ENCODE assay signal across 16 cellular contexts in the genomic region with DNA sequence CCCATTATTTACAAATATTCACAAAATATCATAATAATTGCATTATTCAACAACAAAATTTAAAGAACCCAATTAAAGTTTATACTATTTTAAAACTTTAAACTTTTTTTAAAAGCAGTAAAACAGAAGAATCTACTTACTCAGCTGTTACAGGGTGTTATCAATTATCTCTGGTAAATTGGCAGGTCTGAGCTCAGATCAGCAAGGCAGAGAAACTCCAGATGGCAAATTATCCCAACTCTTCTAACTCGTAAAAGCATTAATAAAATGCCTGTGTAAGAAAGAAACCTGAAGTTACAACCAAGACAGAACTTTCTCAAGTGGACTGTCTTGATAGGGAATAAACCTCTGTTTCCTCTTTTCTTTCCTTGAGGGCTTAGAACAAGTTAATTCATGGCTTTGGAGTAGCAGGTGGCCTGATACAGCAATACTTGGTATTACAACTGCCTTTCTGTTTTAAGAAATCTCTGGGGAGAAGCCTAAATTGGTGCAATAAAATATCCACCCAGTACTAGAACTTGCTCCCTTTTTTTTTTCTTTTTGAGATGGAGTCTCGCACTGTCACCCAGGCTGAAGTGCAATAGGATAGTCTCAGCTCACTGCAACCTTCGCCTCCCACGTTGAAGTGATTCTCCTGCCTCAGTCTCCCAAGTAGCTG.
DNase-seq lines count a peak whose midpoint lies in the region; ATAC-seq and TF ChIP-seq lines count a peak whose summit lies in the region.
"Had no signal": no experiment of that assay in that cellular context is flagged by ENCODE, and none has a peak within 500 bp of the region (broad histone marks: within the 10 kb centered on the region; RNA-seq: fewer than 3 reads in every experiment).

No MANE protein-coding gene starts in this region.

- no peak for TF ChIP-seq CTCF in thyroid gland (IDR thresholded peaks at IDR 0.05)
- TF ChIP-seq CTCF in colonic mucosa (IDR thresholded peaks at IDR 0.05): no peak

- 89 to 92% methylated on average over 4 of the region's 4 CpGs for WGBS in thyroid gland, 2 donors

- POLR2A ChIA-PET in activated CD4-positive, alpha-beta memory T cell treated with anti-CD3 and anti-CD28 coated beads for 36 hours (lab: Charles Lee): no interaction called here

- no peak for TF ChIP-seq POLR2A in thyroid gland (IDR thresholded peaks at IDR 0.05)

- H3K36me3 ChIP-seq in thyroid gland (no peaks in the 10 kb centered on the region), colonic mucosa (no peaks in the 10 kb centered on the region)

- no peak for ATAC-seq in T-helper 17 cell
- ATAC-seq in GM18873 (IDR thresholded peaks at IDR 0.05; ENCODE audit: low FRiP score, unreplicated experiment): no peak
- ATAC-seq: activated CD4-positive, CD25-positive, alpha-beta regulatory T cell treated with anti-CD3 and anti-CD28 coated beads, Interleukin-2, amount 50 U/mL, for 24 hours; Right ventricle myocardium inferior had no signal

- H3K4me3 ChIP-seq in thyroid gland (replicated peaks in 1 of 3) (no peak overlapping the region), colonic mucosa (no peak overlapping the region)

- H3K4me1 ChIP-seq in thyroid gland: peaks cover 80 to 88% of the 10 kb centered on the region in 2 donors
- H3K4me1 ChIP-seq in colonic mucosa: peaks cover 10% of the 10 kb centered on the region

- intact Hi-C loops in thyroid gland (cut with DNase I): no loop called here
- intact Hi-C loops in colonic mucosa (cut with DNase I): no loop called here
- intact Hi-C loops in activated CD4-positive, alpha-beta memory T cell treated with anti-CD3 and anti-CD28 coated beads for 36 hours (cut with micrococcal nuclease): no loop called here

- no peak for DNase-seq in activated naive CD4-positive, alpha-beta T cell treated with Interleukin-2 at 50 U/mL for 16 hours
- DNase-seq in GF-D8 (lab: John Stamatoyannopoulos, UW) (peak; percentile 90), T-helper 17 cell (no peak), thyroid gland (no peak), colonic mucosa (no peak)
- DNase-seq in activated CD4-positive, alpha-beta memory T cell treated with anti-CD3 and anti-CD28 coated beads for 36 hours: no peak
- DNase-seq: activated effector memory CD4-positive, alpha-beta T cell treated with anti-CD3 and anti-CD28 coated beads, Interleukin-2, amount 50 U/mL, for 16 hours; IMR-90; kidney glomerular epithelial cell; NCI-H1092 treated with DMSO at 0.1 percent for 48 hours; NCI-H345; stimulated activated CD4-positive, alpha-beta T cell treated with anti-CD3 and anti-CD28 coated beads, Interleukin-2, amount 100 ng/mL, for 48 hours had no signal

- H3K27me3 ChIP-seq in thyroid gland: no peaks in the 10 kb centered on the region
- no peaks in the 10 kb centered on the region for H3K27me3 ChIP-seq in colonic mucosa

- no peaks in the 10 kb centered on the region for H3K27me3 Mint-ChIP-seq in activated naive CD4-positive, alpha-beta T cell treated with anti-CD3 and anti-CD28 coated beads, Interleukin-2, amount 50 U/mL, for 24 hours
- no peaks in the 10 kb centered on the region for H3K27me3 Mint-ChIP-seq in T-helper 17 cell
- H3K27me3 Mint-ChIP-seq in activated CD4-positive, alpha-beta memory T cell treated with anti-CD3 and anti-CD28 coated beads for 36 hours: no peaks in the 10 kb centered on the region

- H3K4me3 Mint-ChIP-seq in activated naive CD4-positive, alpha-beta T cell treated with anti-CD3 and anti-CD28 coated beads, Interleukin-2, amount 50 U/mL, for 24 hours: peak overlapping the region; percentile 37
- peak overlapping the region; percentile 69 for H3K4me3 Mint-ChIP-seq in T-helper 17 cell
- no peak overlapping the region for H3K4me3 Mint-ChIP-seq in activated CD4-positive, alpha-beta memory T cell treated with anti-CD3 and anti-CD28 coated beads for 36 hours

- H3K27ac Mint-ChIP-seq in activated naive CD4-positive, alpha-beta T cell treated with anti-CD3 and anti-CD28 coated beads, Interleukin-2, amount 50 U/mL, for 24 hours: peak overlapping the region; percentile 78
- H3K27ac Mint-ChIP-seq in T-helper 17 cell: peak overlapping the region; percentile 98
- H3K27ac Mint-ChIP-seq in activated CD4-positive, alpha-beta memory T cell treated with anti-CD3 and anti-CD28 coated beads for 36 hours: no peak overlapping the region

- peak overlapping the region in 1 of 2 donors; percentile 58 for H3K9ac ChIP-seq in colonic mucosa (ENCODE audit: low read depth in 2 of 2, low read length in 2 of 2)

- no peaks in the 10 kb centered on the region for H3K9me3 ChIP-seq in T-helper 17 cell (ENCODE audit: control insufficient read depth, low read length, poor library complexity, severe bottlenecking)
- no peaks in the 10 kb centered on the region for H3K9me3 ChIP-seq in thyroid gland
- H3K9me3 ChIP-seq in colonic mucosa: no peaks in the 10 kb centered on the region

- CTCF ChIA-PET in activated CD4-positive, alpha-beta memory T cell treated with anti-CD3 and anti-CD28 coated beads for 36 hours (lab: Charles Lee): interaction anchor here (1.8 to 2.3 kb wide), 2 partner anchors 12 to 70 kb away, joined by 9 to 13 read pairs; no protein-coding TSS in a partner anchor

- peak overlapping the region; percentile 36 to 51 (median 39) for H3K27ac ChIP-seq in thyroid gland
- no peak overlapping the region for H3K27ac ChIP-seq in colonic mucosa

- peaks cover 84% of the 10 kb centered on the region for H3K4me1 Mint-ChIP-seq in activated naive CD4-positive, alpha-beta T cell treated with anti-CD3 and anti-CD28 coated beads, Interleukin-2, amount 50 U/mL, for 24 hours
- peaks cover 63% of the 10 kb centered on the region for H3K4me1 Mint-ChIP-seq in T-helper 17 cell
- H3K4me1 Mint-ChIP-seq in activated CD4-positive, alpha-beta memory T cell treated with anti-CD3 and anti-CD28 coated beads for 36 hours (ENCODE audit: low read depth): peaks cover 75% of the 10 kb centered on the region

- peaks cover 1% of the 10 kb centered on the region for H3K9me3 Mint-ChIP-seq in activated naive CD4-positive, alpha-beta T cell treated with anti-CD3 and anti-CD28 coated beads, Interleukin-2, amount 50 U/mL, for 24 hours
- no peaks in the 10 kb centered on the region for H3K9me3 Mint-ChIP-seq in activated CD4-positive, alpha-beta memory T cell treated with anti-CD3 and anti-CD28 coated beads for 36 hours

- H3K36me3 Mint-ChIP-seq in activated naive CD4-positive, alpha-beta T cell treated with anti-CD3 and anti-CD28 coated beads, Interleukin-2, amount 50 U/mL, for 24 hours: peaks cover 33% of the 10 kb centered on the region
- peaks cover 23% of the 10 kb centered on the region for H3K36me3 Mint-ChIP-seq in T-helper 17 cell (ENCODE audit: low read depth)
- H3K36me3 Mint-ChIP-seq in activated CD4-positive, alpha-beta memory T cell treated with anti-CD3 and anti-CD28 coated beads for 36 hours: peaks cover 31% of the 10 kb centered on the region
